In the genomic region with DNA sequence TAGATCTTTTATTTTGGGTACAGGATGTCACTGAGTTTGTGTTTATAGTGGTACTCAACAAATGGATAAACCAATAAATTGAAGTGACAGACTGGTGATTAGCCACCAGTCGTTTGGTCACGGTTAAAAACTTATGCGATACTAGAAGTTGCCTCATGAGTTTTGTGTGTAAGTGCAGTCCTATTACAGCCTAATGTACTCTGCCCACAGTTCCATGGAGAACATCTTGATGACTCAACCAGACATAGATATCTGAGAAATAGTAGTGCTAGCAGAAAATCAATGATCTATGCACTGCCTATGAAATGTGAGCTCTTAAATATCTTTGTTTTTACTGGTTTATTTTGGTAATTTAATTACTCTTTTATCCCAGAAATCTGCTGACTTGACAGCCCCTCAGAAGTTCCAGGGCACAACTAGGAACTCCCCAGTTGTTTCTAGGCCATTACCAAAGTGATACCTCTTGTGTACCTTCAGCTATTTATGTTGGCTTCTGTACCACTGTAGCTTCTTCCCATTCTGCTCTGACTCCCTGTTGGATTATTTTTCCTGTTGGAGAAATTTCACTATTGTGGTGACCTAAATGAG, we compare ENCODE assay signal across 23 cellular contexts.
"Had no signal": no experiment of that assay in that cellular context is flagged by ENCODE, and none has a peak within 500 bp of the region (broad histone marks: within the 10 kb centered on the region; RNA-seq: fewer than 3 reads in every experiment).

No MANE protein-coding gene starts in this region.

- H3K27me3 ChIP-seq: colonic mucosa, heart right ventricle, right lobe of liver, testis, tibial nerve, upper lobe of right lung, vagina had no signal

- H3K36me3 ChIP-seq: colonic mucosa, heart right ventricle, left ventricle myocardium inferior, lower lobe of right lung, prostate gland, right lobe of liver, tibial nerve, upper lobe of right lung, vagina had no signal

- H3K79me2 ChIP-seq: parathyroid adenoma had no signal

- H3K4me1 ChIP-seq: colonic mucosa, lower lobe of right lung, parathyroid adenoma, prostate gland, testis, tibial nerve, upper lobe of right lung, vagina had no signal

- H3K9ac ChIP-seq: parathyroid adenoma had no signal

- H3K9me3 ChIP-seq: colonic mucosa, heart right ventricle, left ventricle myocardium inferior, lower lobe of right lung, prostate gland, right lobe of liver, testis, tibial nerve, upper lobe of right lung, vagina had no signal

- DNase-seq: colonic mucosa; dermis blood vessel endothelial cell; endodermal cell; heart right ventricle; hypothalamus; left cardiac atrium; left ventricle myocardium inferior; lower lobe of right lung; naive B cell; nephron progenitor cell; retina; right lobe of liver; stimulated activated CD4-positive, alpha-beta T cell treated with anti-CD3 and anti-CD28 coated beads, Interleukin-2, amount 100 ng/mL, for 24 hours; stimulated activated CD4-positive, alpha-beta T cell treated with anti-CD3 and anti-CD28 coated beads, Interleukin-4, amount 100 ng/mL, for 4 hours; stimulated activated naive B cell treated with anti-CD40 and anti-IgM and Interleukin-4, amounts not matched to agents 10 μg/mL and 1 μg/mL and 100 μg/mL, for 72 hours; stimulated activated naive CD8-positive, alpha-beta T cell treated with anti-CD3 and anti-CD28 coated beads, Interleukin-15, amount 100 ng/mL, for 72 hours; testis; upper lobe of right lung had no signal

- ATAC-seq: esophagus mucosa; heart right ventricle; left cardiac atrium; lower lobe of right lung; stimulated activated naive B cell treated with anti-CD40 and anti-IgM and Interleukin-4, amounts not matched to agents 10 μg/mL and 1 μg/mL and 100 μg/mL, for 72 hours; stimulated activated naive CD8-positive, alpha-beta T cell treated with anti-CD3 and anti-CD28 coated beads, Interleukin-15, amount 100 ng/mL, for 72 hours; upper lobe of right lung had no signal

- H2AFZ ChIP-seq: parathyroid adenoma had no signal

- H3K27ac ChIP-seq: colonic mucosa, heart right ventricle, left ventricle myocardium inferior, lower lobe of right lung, parathyroid adenoma, prostate gland, right lobe of liver, testis, tibial nerve, upper lobe of right lung, vagina had no signal

- H3K4me3 ChIP-seq: colonic mucosa, heart right ventricle, left ventricle myocardium inferior, lower lobe of right lung, prostate gland, right lobe of liver, testis, tibial nerve, upper lobe of right lung, vagina had no signal
